In the genomic region with DNA sequence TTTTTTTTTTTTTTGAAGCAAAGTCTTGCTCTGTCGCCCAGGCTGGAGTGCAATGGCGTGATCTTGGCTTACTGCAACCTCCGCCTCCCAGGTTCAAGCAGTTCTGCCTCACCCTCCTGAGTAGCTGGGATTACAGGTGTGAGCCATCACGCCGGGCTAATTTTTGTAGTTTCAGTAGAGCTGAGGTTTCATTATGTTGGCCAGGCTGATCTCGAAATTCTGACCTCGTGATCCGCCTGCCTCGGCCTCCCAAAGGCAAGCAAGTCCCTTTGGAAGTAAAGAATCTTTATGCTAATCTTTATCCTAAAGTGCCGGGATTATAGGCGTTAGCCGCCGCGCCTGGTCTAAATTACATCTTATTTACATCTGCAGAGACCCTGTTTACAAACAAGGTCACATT, we compare ENCODE assay signal across 10 cellular contexts. TPM values are rescaled to one million over a fixed set of nuclear protein-coding genes. Genes with fewer than 3 reads are reported as not detected.
DNase-seq lines count a peak whose midpoint lies in the region; ATAC-seq and TF ChIP-seq lines count a peak whose summit lies in the region.
"Had no signal": no experiment of that assay in that cellular context is flagged by ENCODE, and none has a peak within 500 bp of the region (broad histone marks: within the 10 kb centered on the region; RNA-seq: fewer than 3 reads in every experiment).

No MANE protein-coding gene starts in this region.

- H3K4me3 Mint-ChIP-seq in nephron = peak overlapping the region; percentile 92 to 97 (median 93)

- H3K4me3 ChIP-seq in DND-41 (ENCODE audit: low read depth in 1 of 2, low read length in 2 of 2) = peak overlapping the region; percentile 11 to 100; a peak in 3 of 4 replicates
- H3K4me3 ChIP-seq in Loucy (ENCODE audit: low read length, poor library complexity, severe bottlenecking) = peak overlapping the region; percentile 84
- H3K4me3 ChIP-seq in breast epithelium = peak overlapping the region in 2 of 3 donors; percentile 46 to 100

- ATAC-seq in DND-41 (ENCODE audit: insufficient read depth, low read depth) = no peak
- no peak for ATAC-seq in HG03108 (IDR thresholded peaks at IDR 0.05; ENCODE audit: unreplicated experiment)
- ATAC-seq in GM21515 (IDR thresholded peaks at IDR 0.05; ENCODE audit: unreplicated experiment) = no peak

- H3K27ac ChIP-seq in DND-41 (ENCODE audit: low read length) (peak overlapping the region; percentile 45; the same call in 1 of the 2 replicates), breast epithelium (no peak overlapping the region)

- H3K27me3 ChIP-seq in DND-41 (ENCODE audit: insufficient read depth, low read length, poor library complexity) (no peaks in the 10 kb centered on the region), Loucy (ENCODE audit: insufficient read depth, low read length, poor library complexity, severe bottlenecking) (no peaks in the 10 kb centered on the region), breast epithelium (no peaks in the 10 kb centered on the region)
- H3K27me3 ChIP-seq: adrenal gland had no signal

- H3K4me1 ChIP-seq in DND-41 (ENCODE audit: insufficient read depth, low read length) (peaks cover 50% of the 10 kb centered on the region), Loucy (ENCODE audit: insufficient read depth, low read length, poor library complexity, severe bottlenecking) (peaks cover 38% of the 10 kb centered on the region), breast epithelium (peaks cover 0 to 4% of the 10 kb centered on the region in 2 donors)

- H3K27ac Mint-ChIP-seq in nephron = no peak overlapping the region

- H3K9me2 ChIP-seq in Loucy (replicated peaks; ENCODE audit: low read depth, low read length) = no peaks in the 10 kb centered on the region

- no peak for TF ChIP-seq CTCF in DND-41 (IDR thresholded peaks at IDR 0.05; ENCODE audit: borderline replicate concordance, extremely low read depth, low read length, poor library complexity, severe bottlenecking)
- no peak for TF ChIP-seq CTCF in Loucy (conservative IDR thresholded peaks at IDR 0.05; ENCODE audit: low read length)
- no peak for TF ChIP-seq CTCF in breast epithelium (IDR thresholded peaks at IDR 0.05)
- TF ChIP-seq CTCF in nephron (IDR thresholded peaks at IDR 0.05; ENCODE audit: unreplicated experiment in 3 of 3) = no peak

- H3F3A ChIP-seq in Loucy (ENCODE audit: low read depth) = no peaks in the 10 kb centered on the region

- H3K4me2 ChIP-seq in DND-41 (ENCODE audit: insufficient read depth, low read length) = peak overlapping the region; percentile 97
- peak overlapping the region; percentile 69 for H3K4me2 ChIP-seq in Loucy (ENCODE audit: low read depth, low read length, poor library complexity, severe bottlenecking)

- H4K20me1 ChIP-seq in DND-41 (ENCODE audit: insufficient read depth, low read length) = peaks cover 56% of the 10 kb centered on the region
- H4K20me1 ChIP-seq in Loucy (ENCODE audit: insufficient read depth, low read length, poor library complexity, severe bottlenecking) = peaks cover 40% of the 10 kb centered on the region

- peaks cover 66% of the 10 kb centered on the region for H3K79me2 ChIP-seq in DND-41 (ENCODE audit: insufficient read depth, low read length)
- peaks cover 63% of the 10 kb centered on the region for H3K79me2 ChIP-seq in Loucy (ENCODE audit: insufficient read depth, low read length)

- H3K4me1 Mint-ChIP-seq in nephron = peaks cover 39% of the 10 kb centered on the region

- H3K9ac ChIP-seq in DND-41 (ENCODE audit: low read depth, low read length) (peak overlapping the region; percentile 48), Loucy (ENCODE audit: low read depth, low read length, poor library complexity, severe bottlenecking) (peak overlapping the region; percentile 75)

- intact Hi-C loops in breast epithelium (cut with DNase I; ENCODE audit: low total_unique reads) = loop anchor here (10.0 kb wide), 1 partner anchor 865 kb away; no protein-coding TSS in a partner anchor

- DNase-seq in DND-41 = no peak
- no peak for DNase-seq in breast epithelium (ENCODE audit: low spot score in 2 of 2)
- no peak for DNase-seq in NCI-H2107 treated with DMSO at 0.1 percent for 48 hours (lab: John Stamatoyannopoulos, UW; ENCODE audit: unreplicated experiment)
- no peak for DNase-seq in NK-92 treated with Interleukin-12 subunit alpha and Interleukin-12 subunit beta, amount 100 ng/mL, for 24 hours (lab: John Stamatoyannopoulos, UW)
- DNase-seq: NCI-H2081 treated with DMSO at 0.1 percent for 48 hours had no signal

- H3K9me3 Mint-ChIP-seq in nephron = no peaks in the 10 kb centered on the region

- H3K9me3 ChIP-seq in DND-41 (ENCODE audit: insufficient read depth, low read length, severe bottlenecking) (no peaks in the 10 kb centered on the region), Loucy (ENCODE audit: insufficient read depth, low read depth, low read length) (no peaks in the 10 kb centered on the region), breast epithelium (no peaks in the 10 kb centered on the region)
- H3K9me3 ChIP-seq: adrenal gland had no signal

- no peak overlapping the region for H2AFZ ChIP-seq in DND-41 (ENCODE audit: low read depth, low read length)
- H2AFZ ChIP-seq in Loucy (ENCODE audit: low read length) = no peak overlapping the region

- H3K36me3 ChIP-seq in DND-41 (ENCODE audit: insufficient read depth, low read length) (peaks cover 50% of the 10 kb centered on the region), Loucy (ENCODE audit: insufficient read depth, low read length) (peaks cover 14% of the 10 kb centered on the region; the same call in 1 of the 2 replicates), breast epithelium (no peaks in the 10 kb centered on the region)

- H3K36me3 Mint-ChIP-seq in nephron (ENCODE audit: low read depth) = no peaks in the 10 kb centered on the region

- peaks cover 4% of the 10 kb centered on the region for H3K27me3 Mint-ChIP-seq in nephron (ENCODE audit: low read depth)

- no peak for TF ChIP-seq POLR2A in breast epithelium (IDR thresholded peaks at IDR 0.05)

RNA-seq across cellular contexts. Expression of a gene that starts 1.5 kb away (rescaled TPM):
- total RNA-seq in breast epithelium = 10 to 100 TPM; 24.3 to 26.9 (median 24.6) TPM

RNA-seq across cellular contexts. Expression of a gene that starts 32.8 kb away (rescaled TPM):
- total RNA-seq in breast epithelium = 1 to 10 TPM; 4.2 to 7.5 (median 7.3) TPM
